2 cellular contexts compared by ENCODE assay signal in genomic region chr19:11242864-11243797, GRCh38.
A peak's percentile ranks its signal among the peaks of the same experiment; 100 is the strongest.
TF ChIP-seq lines count a peak whose summit lies in the region.

No MANE protein-coding gene starts in this region.

TF ChIP-seq in HEK293, 187 proteins besides CTCF, POLR2A, EP300 and RAD21 (continues in another document):
- no peak for TF ChIP-seq ZNF501 (tag by site-specific recombination; IDR thresholded peaks at IDR 0.05)
- TF ChIP-seq ZNF404 (tag by site-specific recombination; IDR thresholded peaks at IDR 0.05), result no peak
- no peak for TF ChIP-seq ZBTB49 (tag by site-specific recombination; IDR thresholded peaks at IDR 0.05; ENCODE audit: low read depth)
- TF ChIP-seq ZNF670 (tag by site-specific recombination; IDR thresholded peaks at IDR 0.05; ENCODE audit: low read depth), result no peak
- peak; percentile 53; the same call in 1 of the 2 replicates for TF ChIP-seq KLF1 (tag by site-specific recombination; IDR thresholded peaks at IDR 0.05)
- TF ChIP-seq ZNF513 (tag by site-specific recombination; IDR thresholded peaks at IDR 0.05), result no peak
- TF ChIP-seq ZNF24 (tag by site-specific recombination; IDR thresholded peaks at IDR 0.05), result no peak
- no peak for TF ChIP-seq GFI1B (tag by site-specific recombination; IDR thresholded peaks at IDR 0.05)
- TF ChIP-seq ZNF837 (tag by site-specific recombination; IDR thresholded peaks at IDR 0.05), result no peak
- no peak for TF ChIP-seq ZNF433 (tag by site-specific recombination; IDR thresholded peaks at IDR 0.05; ENCODE audit: low read depth)
- TF ChIP-seq ZNF23 (tag by site-specific recombination; IDR thresholded peaks at IDR 0.05; ENCODE audit: borderline replicate concordance), result no peak
- TF ChIP-seq ZNF548 (tag by site-specific recombination; IDR thresholded peaks at IDR 0.05), result no peak
- no peak for TF ChIP-seq ZNF449 (tag by site-specific recombination; IDR thresholded peaks at IDR 0.05)
- no peak for TF ChIP-seq ZNF792 (tag by site-specific recombination; IDR thresholded peaks at IDR 0.05)
- TF ChIP-seq ZNF654 (tag by site-specific recombination; IDR thresholded peaks at IDR 0.05; ENCODE audit: low read depth), result 0 out of 2 replicates have a peak, but pooled peaks have one; percentile 4
- TF ChIP-seq ZNF624 (tag by site-specific recombination; IDR thresholded peaks at IDR 0.05), result no peak
- no peak for TF ChIP-seq ZNF623 (tag by site-specific recombination; IDR thresholded peaks at IDR 0.05)
- no peak for TF ChIP-seq PRDM10 (tag by site-specific recombination; IDR thresholded peaks at IDR 0.05)
- TF ChIP-seq MEIS1 (CRISPR knock-in tag; IDR thresholded peaks at IDR 0.05; ENCODE audit: borderline replicate concordance), result no peak
- no peak for TF ChIP-seq ZNF239 (tag by site-specific recombination; IDR thresholded peaks at IDR 0.05)
- TF ChIP-seq ZNF174 (tag by site-specific recombination; IDR thresholded peaks at IDR 0.05), result no peak
- no peak for TF ChIP-seq ZNF112 (tag by site-specific recombination; IDR thresholded peaks at IDR 0.05)
- TF ChIP-seq KLF8 (tag by site-specific recombination; IDR thresholded peaks at IDR 0.05), result peak; percentile 23; the same call in 1 of the 2 replicates
- 0 out of 2 replicates have a peak, but pooled peaks have one; percentile 44 for TF ChIP-seq KLF16 (tag by site-specific recombination; IDR thresholded peaks at IDR 0.05)
- no peak for TF ChIP-seq KLF10 (tag by site-specific recombination; IDR thresholded peaks at IDR 0.05)
- peak; percentile 78 for TF ChIP-seq SP2 (tag by site-specific recombination; IDR thresholded peaks at IDR 0.05)

TF ChIP-seq in endothelial cell of umbilical vein, 7 proteins besides CTCF, POLR2A, EP300 and RAD21:
- TF ChIP-seq GATA2 (IDR thresholded peaks at IDR 0.05; ENCODE audit: insufficient read depth, insufficient read length, low read depth, low read length) (no peak), MAX (IDR thresholded peaks at IDR 0.05; ENCODE audit: insufficient read depth, insufficient read length) (peak; percentile 21), JUN (IDR thresholded peaks at IDR 0.05; ENCODE audit: borderline replicate concordance, insufficient read depth, insufficient read length, low read depth) (no peak), POLR2AphosphoS5 (IDR thresholded peaks at IDR 0.05; ENCODE audit: insufficient read depth, low read depth, low read length) (peak; percentile 79), MYC (IDR thresholded peaks at IDR 0.05; ENCODE audit: low read depth, low read length) (no peak)
